30 cellular contexts compared by ENCODE assay signal in genomic region chr1:202031796-202032195, GRCh38. TPM values are rescaled to one million over a fixed set of nuclear protein-coding genes. Genes with fewer than 3 reads are reported as not detected.
"Had no signal": no experiment of that assay in that cellular context is flagged by ENCODE, and none has a peak within 500 bp of the region (broad histone marks: within the 10 kb centered on the region; RNA-seq: fewer than 3 reads in every experiment).

No MANE protein-coding gene starts in this region.

- H3K27ac Mint-ChIP-seq: activated CD8-positive, alpha-beta T cell treated with anti-CD3 and anti-CD28 coated beads, Interleukin-2, amount 10 ng/mL, durations not matched to agents 7 days and 5 days; activated naive CD8-positive, alpha-beta T cell treated with anti-CD3 and anti-CD28 coated beads, Interleukin-2, amount 50 U/mL, for 24 hours; activated T-helper 1 cell treated with anti-CD3 and anti-CD28 coated beads, Interleukin-12 subunit alpha, Interleukin-12 subunit beta, Interleukin-2, Interleukin-4 antibody, amounts not matched to agents 30 ng/mL and 10 ng/mL and 1 ng/mL, durations not matched to agents 14 hours and 24 hours and 36 hours; memory B cell; naive thymus-derived CD4-positive, alpha-beta T cell; T-helper 2 cell treated with Interferon-gamma antibody and Interleukin-4, amounts not matched to agents 5 μg/mL and 100 μg/mL, for 36 hours had no signal

- H3K9me3 ChIP-seq: esophagus muscularis mucosa, psoas muscle, right atrium auricular region, tibial artery had no signal

- ATAC-seq: activated CD8-positive, alpha-beta T cell treated with anti-CD3 and anti-CD28 coated beads, Interleukin-2, amount 10 ng/mL, durations not matched to agents 7 days and 5 days; activated naive CD8-positive, alpha-beta T cell treated with anti-CD3 and anti-CD28 coated beads, Interleukin-2, amount 50 U/mL, for 24 hours; left ventricle myocardium superior; naive thymus-derived CD4-positive, alpha-beta T cell; psoas muscle; stimulated activated naive CD8-positive, alpha-beta T cell treated with anti-CD3 and anti-CD28 coated beads, Interleukin-15, Interleukin-2, amounts not matched to agents 100 U/mL and 50 U/mL, for 24 hours had no signal

- H3K4me3 Mint-ChIP-seq: activated CD8-positive, alpha-beta T cell treated with anti-CD3 and anti-CD28 coated beads, Interleukin-2, amount 10 ng/mL, durations not matched to agents 7 days and 5 days; activated naive CD8-positive, alpha-beta T cell treated with anti-CD3 and anti-CD28 coated beads, Interleukin-2, amount 50 U/mL, for 24 hours; activated T-helper 1 cell treated with anti-CD3 and anti-CD28 coated beads, Interleukin-12 subunit alpha, Interleukin-12 subunit beta, Interleukin-2, Interleukin-4 antibody, amounts not matched to agents 30 ng/mL and 10 ng/mL and 1 ng/mL, durations not matched to agents 14 hours and 24 hours and 36 hours; memory B cell; naive thymus-derived CD4-positive, alpha-beta T cell; T-helper 2 cell treated with Interferon-gamma antibody and Interleukin-4, amounts not matched to agents 5 μg/mL and 100 μg/mL, for 36 hours had no signal

- H3K27me3 ChIP-seq: brain microvascular endothelial cell, esophagus muscularis mucosa, right atrium auricular region, tibial artery had no signal

- FAIRE-seq: frontal cortex, urothelium cell line had no signal

- H3K36me3 ChIP-seq: brain microvascular endothelial cell, esophagus muscularis mucosa, right atrium auricular region, tibial artery, WERI-Rb-1 had no signal

- H3K27me3 Mint-ChIP-seq: activated naive CD8-positive, alpha-beta T cell treated with anti-CD3 and anti-CD28 coated beads, Interleukin-2, amount 50 U/mL, for 24 hours had no signal

- H3K27ac ChIP-seq: brain microvascular endothelial cell, esophagus muscularis mucosa, psoas muscle, right atrium auricular region, tibial artery, WERI-Rb-1 had no signal

- H3K4me3 ChIP-seq: esophagus muscularis mucosa, psoas muscle, right atrium auricular region, tibial artery had no signal

- H3K4me1 Mint-ChIP-seq: activated naive CD8-positive, alpha-beta T cell treated with anti-CD3 and anti-CD28 coated beads, Interleukin-2, amount 50 U/mL, for 24 hours; memory B cell; naive thymus-derived CD4-positive, alpha-beta T cell had no signal

- H3K36me3 Mint-ChIP-seq: memory B cell; naive thymus-derived CD4-positive, alpha-beta T cell had no signal

- H3K9me3 Mint-ChIP-seq: activated naive CD8-positive, alpha-beta T cell treated with anti-CD3 and anti-CD28 coated beads, Interleukin-2, amount 50 U/mL, for 24 hours; activated T-helper 1 cell treated with anti-CD3 and anti-CD28 coated beads, Interleukin-12 subunit alpha, Interleukin-12 subunit beta, Interleukin-2, Interleukin-4 antibody, amounts not matched to agents 30 ng/mL and 10 ng/mL and 1 ng/mL, durations not matched to agents 14 hours and 24 hours and 36 hours; memory B cell; T-helper 2 cell treated with Interferon-gamma antibody and Interleukin-4, amounts not matched to agents 5 μg/mL and 100 μg/mL, for 36 hours had no signal

- H3K4me1 ChIP-seq: psoas muscle had no signal

- DNase-seq: activated CD4-positive, alpha-beta T cell treated with anti-CD3 and anti-CD28 coated beads for 1 hour; activated CD4-positive, alpha-beta T cell treated with anti-CD3 and anti-CD28 coated beads, Interleukin-2, amount 50 U/mL, for 1 hour; activated CD8-positive, alpha-beta T cell treated with anti-CD3 and anti-CD28 coated beads, Interleukin-2, amount 10 ng/mL, durations not matched to agents 7 days and 5 days; activated gamma-delta T cell; activated naive CD4-positive, alpha-beta T cell treated with anti-CD3 and anti-CD28 coated beads, Interleukin-2, amount 50 U/mL, for 16 hours; activated naive CD8-positive, alpha-beta T cell treated with anti-CD3 and anti-CD28 coated beads, Interleukin-2, amount 50 U/mL, for 24 hours; aorta; brain microvascular endothelial cell; central memory CD4-positive, alpha-beta T cell; dermis blood vessel endothelial cell; effector CD8-positive, alpha-beta T cell; glutamatergic neuron; hypothalamus; left ventricle myocardium superior; naive thymus-derived CD4-positive, alpha-beta T cell; psoas muscle; stimulated activated CD4-positive, alpha-beta T cell treated with anti-CD3 and anti-CD28 coated beads, Interleukin-12 subunit alpha, Interleukin-12 subunit beta, amount 100 ng/mL, for 4 hours; stimulated activated CD4-positive, alpha-beta T cell treated with anti-CD3 and anti-CD28 coated beads, Interleukin-4, amount 100 ng/mL, for 4 hours; stimulated activated naive CD8-positive, alpha-beta T cell treated with anti-CD3 and anti-CD28 coated beads, Interleukin-15, Interleukin-2, amounts not matched to agents 100 U/mL and 50 U/mL, for 24 hours; substantia nigra; tibial artery; WERI-Rb-1 had no signal

RNA-seq across cellular contexts. Expression of gene ELF3, which starts 21.4 kb away (rescaled TPM):
- total RNA-seq: skeletal muscle tissue had no signal
